26 cellular contexts compared by ENCODE assay signal in genomic region chr10:83164134-83164533, GRCh38.
"Had no signal": no experiment of that assay in that cellular context is flagged by ENCODE, and none has a peak within 500 bp of the region (broad histone marks: within the 10 kb centered on the region; RNA-seq: fewer than 3 reads in every experiment).

No MANE protein-coding gene starts in this region.

- ATAC-seq: effector memory CD8-positive, alpha-beta T cell; heart right ventricle; left lobe of liver; naive thymus-derived CD4-positive, alpha-beta T cell; stimulated activated naive B cell treated with anti-CD40 and anti-IgM and Interleukin-4, amounts not matched to agents 10 μg/mL and 1 μg/mL and 100 μg/mL, for 72 hours; upper lobe of right lung had no signal

- H3K4me3 ChIP-seq: esophagus squamous epithelium, heart right ventricle, lung, pancreas, right lobe of liver, thoracic aorta, tibial nerve, upper lobe of right lung, uterus had no signal

- H3K4me1 ChIP-seq: heart right ventricle, pancreas, right lobe of liver, tibial nerve, upper lobe of right lung, uterus had no signal

- H3K36me3 ChIP-seq: esophagus squamous epithelium, heart right ventricle, neutrophil, pancreas, right lobe of liver, thoracic aorta, tibial nerve, upper lobe of right lung, uterus had no signal

- FAIRE-seq: endometrium, pancreas, small intestine had no signal

- DNase-seq: cortex of kidney; effector memory CD8-positive, alpha-beta T cell; erythroblast; esophagus squamous epithelium; foreskin melanocyte; glutamatergic neuron; heart right ventricle; hippocampal formation; islet precursor cell; kidney glomerular epithelial cell; midbrain; naive thymus-derived CD4-positive, alpha-beta T cell; pancreas; right lobe of liver; small intestine; stimulated activated CD4-positive, alpha-beta T cell treated with anti-CD3 and anti-CD28 coated beads, Interleukin-15, amount 100 ng/mL, for 24 hours; stimulated activated CD4-positive, alpha-beta T cell treated with anti-CD3 and anti-CD28 coated beads, Interleukin-2, amount 100 ng/mL, for 48 hours; stimulated activated naive B cell treated with anti-CD40 and anti-IgM and Interleukin-4, amounts not matched to agents 10 μg/mL and 1 μg/mL and 100 μg/mL, for 72 hours; upper lobe of right lung; uterus had no signal

- H3K9me3 ChIP-seq: esophagus squamous epithelium, heart right ventricle, neutrophil, pancreas, right lobe of liver, thoracic aorta, tibial nerve, upper lobe of right lung, uterus had no signal

- H3K27me3 ChIP-seq: esophagus squamous epithelium, heart right ventricle, neutrophil, pancreas, right lobe of liver, tibial nerve, upper lobe of right lung, uterus had no signal

- H3K27ac ChIP-seq: esophagus squamous epithelium, heart right ventricle, neutrophil, pancreas, right lobe of liver, thoracic aorta, tibial nerve, upper lobe of right lung, uterus had no signal
